Comparison of ENCODE assay signal across 1 cellular context in genomic region chr15:72690938-72691337, GRCh38.
TF ChIP-seq lines count a peak whose summit lies in the region.

No MANE protein-coding gene starts in this region.

TF ChIP-seq in GM12878, 131 proteins besides CTCF, POLR2A, EP300 and RAD21:
- TF ChIP-seq ZNF384 (IDR thresholded peaks at IDR 0.05; ENCODE audit: borderline replicate concordance, low read depth, low read length) (no peak), PAX5 (IDR thresholded peaks at IDR 0.05; ENCODE audit: borderline replicate concordance, low read depth, low read length) (peak; percentile 60; the same call in 1 of the 2 replicates)
